8 cellular contexts compared by ENCODE assay signal in the genomic region with DNA sequence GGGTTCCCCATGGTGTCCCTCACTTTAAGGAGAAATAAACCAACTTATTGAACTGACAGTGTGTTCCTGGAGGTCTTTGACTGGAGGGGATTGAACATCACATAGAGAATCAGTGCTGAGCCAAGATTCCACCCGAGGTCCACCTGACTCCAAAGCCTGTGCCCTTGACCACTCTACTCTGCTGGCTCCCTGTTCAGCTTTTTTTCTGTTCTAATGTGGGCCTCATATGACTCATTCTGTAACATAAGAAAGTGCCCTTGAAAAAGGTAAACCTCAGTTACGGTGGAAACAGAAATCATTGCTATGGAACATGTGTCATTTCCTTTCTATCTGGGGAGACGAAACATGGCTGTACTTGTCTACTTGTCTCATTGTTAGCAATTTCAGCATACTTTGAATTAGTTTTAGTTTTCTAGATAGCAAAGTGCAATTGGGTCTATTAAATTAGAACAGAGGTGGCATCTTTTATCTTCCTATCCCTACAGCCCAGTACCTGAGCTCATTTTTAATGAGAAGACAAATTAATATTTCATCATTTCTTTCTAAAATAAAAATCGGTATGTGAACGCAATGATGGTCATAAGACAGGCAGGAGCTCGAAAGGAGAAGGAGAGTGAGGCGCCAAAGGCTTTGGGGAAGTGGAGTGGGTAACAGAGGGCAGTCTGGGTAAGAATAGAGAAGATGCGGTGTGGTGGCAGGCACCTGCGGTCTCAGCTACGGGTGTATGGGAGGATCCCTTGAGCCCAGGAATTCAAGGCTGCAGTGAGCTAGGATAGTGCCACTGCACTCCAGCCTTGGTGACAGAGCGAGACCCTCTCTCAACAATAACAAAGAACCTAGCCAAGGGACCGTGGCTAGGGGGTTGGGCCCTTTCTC. TPM values are rescaled to one million over a fixed set of nuclear protein-coding genes. Genes with fewer than 3 reads are reported as not detected.
DNase-seq lines count a peak whose midpoint lies in the region; ATAC-seq and TF ChIP-seq lines count a peak whose summit lies in the region.

No MANE protein-coding gene starts in this region.

- H3K36me3 ChIP-seq in SJCRH30 (no peaks in the 10 kb centered on the region), tibial artery (no peaks in the 10 kb centered on the region)

- H3K4me1 ChIP-seq in SJCRH30, result peaks cover 17% of the 10 kb centered on the region
- H3K4me1 ChIP-seq in tibial artery, result peaks cover 0 to 11% (median 8%) of the 10 kb centered on the region in 4 donors

- DNase-seq in ACHN, result peak; percentile 80
- peak in 1 of 2 experiments; percentile 23 for DNase-seq in SJCRH30
- DNase-seq in fibroblast of pulmonary artery (ENCODE audit: low read depth), result peak; percentile 75
- DNase-seq in tibial artery, result no peak
- DNase-seq in NCI-H2081 treated with DMSO at 0.1 percent for 48 hours (lab: John Stamatoyannopoulos, UW), result no peak
- DNase-seq in NCI-H2196 (lab: John Stamatoyannopoulos, UW; ENCODE audit: unreplicated experiment), result no peak

- H3K4me3 ChIP-seq in SJCRH30 (peak overlapping the region; percentile 78), fibroblast of pulmonary artery (replicated peaks; ENCODE audit: low read depth, low read length) (peak overlapping the region; percentile 63), tibial artery (peak overlapping the region; percentile 74 to 80)

- no peaks in the 10 kb centered on the region for H3K9me3 ChIP-seq in SJCRH30 (replicated peaks)
- H3K9me3 ChIP-seq in tibial artery, result no peaks in the 10 kb centered on the region

- H3K27me3 ChIP-seq in SJCRH30, result no peaks in the 10 kb centered on the region
- H3K27me3 ChIP-seq in tibial artery, result no peaks in the 10 kb centered on the region

- intact Hi-C loops in tibial artery (cut with DNase I; ENCODE audit: low total_unique reads), result no loop called here

- ATAC-seq in GM18873 (IDR thresholded peaks at IDR 0.05; ENCODE audit: low FRiP score, unreplicated experiment) (peak; percentile 77), HG03039 (IDR thresholded peaks at IDR 0.05; ENCODE audit: unreplicated experiment) (peak; percentile 38)

- TF ChIP-seq CTCF in fibroblast of pulmonary artery (IDR thresholded peaks at IDR 0.05; ENCODE audit: low read length, missing control alignments) (no peak), tibial artery (IDR thresholded peaks at IDR 0.05) (no peak)

- H3K27ac ChIP-seq in SJCRH30, result peak overlapping the region; percentile 83
- peak overlapping the region in 1 of 2 donors; percentile 86 for H3K27ac ChIP-seq in tibial artery

- in situ Hi-C loops in ACHN (cut with HindIII; ENCODE audit: low pct_ligation_motif_present, low pct_unique_long_range_greater_than_20kb, low sequenced_read_pairs), result no loop called here

RNA-seq across cellular contexts. Expression of a gene that starts 1.5 kb away (rescaled TPM):
- total RNA-seq in SJCRH30 (2014; rRNA removed; shearing (Covaris generic)), result 21.6 and 24.4 TPM in 2 replicates

Comparison
In these comparisons a context has a peak if more than half of its experiments do, and no peak if none do; other contexts are left out.
1. DNase-seq: peak in ACHN (single experiment) and fibroblast of pulmonary artery (single experiment); none in tibial artery (0 of 2), NCI-H2081 treated with DMSO at 0.1 percent for 48 hours (single experiment) and NCI-H2196 (single experiment).
2. Peak in every context shown above with its lines, with median percentiles within 50 percentile points of each other: H3K4me3 ChIP-seq.